In the genomic region with DNA sequence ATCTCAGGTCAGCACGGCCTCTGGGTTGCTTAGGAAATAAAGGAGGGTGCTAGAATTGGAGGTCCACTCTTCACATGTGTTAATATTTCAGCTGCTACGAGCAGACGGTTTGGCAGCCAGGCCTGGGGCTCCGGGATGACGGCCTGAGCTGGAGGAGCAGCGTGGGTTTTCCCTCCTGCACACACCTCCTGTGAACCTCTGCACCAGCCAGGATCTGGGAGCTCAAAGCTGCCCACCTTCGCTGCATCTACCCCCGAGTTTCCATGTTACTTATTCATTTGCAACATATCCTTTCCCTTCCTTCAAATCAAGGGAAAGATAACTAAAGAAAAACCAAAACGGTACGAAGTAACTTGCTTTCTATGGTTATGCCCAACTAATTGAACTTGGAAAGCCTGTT, we compare ENCODE assay signal across 27 cellular contexts. TPM values are rescaled to one million over a fixed set of nuclear protein-coding genes. Genes with fewer than 3 reads are reported as not detected.
DNase-seq lines count a peak whose midpoint lies in the region; ATAC-seq, FAIRE-seq and TF ChIP-seq lines count a peak whose summit lies in the region.
"Had no signal": no experiment of that assay in that cellular context is flagged by ENCODE, and none has a peak within 500 bp of the region (broad histone marks: within the 10 kb centered on the region; RNA-seq: fewer than 3 reads in every experiment).

No MANE protein-coding gene starts in this region.

- peaks cover 17% of the 10 kb centered on the region for H3K36me3 Mint-ChIP-seq in mesothelial cell of epicardium
- H3K36me3 Mint-ChIP-seq: CD14-positive monocyte; CD4-positive, alpha-beta memory T cell; CD4-positive, CD25-positive, alpha-beta regulatory T cell; CD8-positive, alpha-beta memory T cell had no signal

- H3K4me3 Mint-ChIP-seq in mesothelial cell of epicardium = no peak overlapping the region
- H3K4me3 Mint-ChIP-seq: CD14-positive monocyte; CD4-positive, alpha-beta memory T cell; CD4-positive, CD25-positive, alpha-beta regulatory T cell; CD8-positive, alpha-beta memory T cell had no signal

- no peak for FAIRE-seq in kidney (lab: Jason Lieb, UNC)
- FAIRE-seq: A204.1, GM12878, GM12892, GM18507 had no signal

- H3K27ac ChIP-seq in right cardiac atrium (ENCODE audit: low read length) = no peak overlapping the region
- no peak overlapping the region for H3K27ac ChIP-seq in kidney (ENCODE audit: low read depth in 2 of 2, low read length in 2 of 2)
- H3K27ac ChIP-seq: BLaER1 had no signal

- no peak overlapping the region for H3K9ac ChIP-seq in kidney (ENCODE audit: low read length in 2 of 2)
- H3K9ac ChIP-seq: BLaER1 had no signal

- 84% methylated on average over 10 of the region's 10 CpGs for WGBS in right cardiac atrium

- TF ChIP-seq CTCF in mesothelial cell of epicardium (IDR thresholded peaks at IDR 0.05; ENCODE audit: unreplicated experiment) (no peak), kidney (IDR thresholded peaks at IDR 0.05; ENCODE audit: borderline replicate concordance, extremely low read depth, insufficient read depth) (no peak)

- H3K36me3 ChIP-seq in kidney (ENCODE audit: control insufficient read depth in 1 of 2, insufficient read depth in 2 of 2, low read length in 2 of 2) = no peaks in the 10 kb centered on the region
- H3K36me3 ChIP-seq: BLaER1 had no signal

- H3K4me1 Mint-ChIP-seq in mesothelial cell of epicardium = peaks cover 84% of the 10 kb centered on the region
- H3K4me1 Mint-ChIP-seq: CD4-positive, alpha-beta memory T cell; CD4-positive, CD25-positive, alpha-beta regulatory T cell; CD8-positive, alpha-beta memory T cell had no signal

- H3K9me3 ChIP-seq in right cardiac atrium (ENCODE audit: control insufficient read depth, low read length) (no peaks in the 10 kb centered on the region), kidney (ENCODE audit: control insufficient read depth in 1 of 2, low read length in 2 of 2) (no peaks in the 10 kb centered on the region)
- H3K9me3 ChIP-seq: BE2C had no signal

- ATAC-seq in left ventricle myocardium superior (peak; percentile 13), right cardiac atrium (no peak)
- ATAC-seq: GM12878 had no signal

- intact Hi-C loops in left ventricle myocardium superior (cut with micrococcal nuclease) (no loop called here), right cardiac atrium (cut with DNase I) (no loop called here), kidney (cut with DNase I) (no loop called here)

- no peak for DNase-seq in left ventricle myocardium superior
- no peak for DNase-seq in right cardiac atrium
- DNase-seq in mesothelial cell of epicardium (ENCODE audit: low spot score in 2 of 2, unreplicated experiment in 2 of 2) = no peak
- DNase-seq in HPDE6-E6E7 (ENCODE audit: extremely low spot score) = no peak
- DNase-seq in kidney = no peak
- DNase-seq: 8988T; ACHN; C1 segment of cervical spinal cord; CD4-positive, alpha-beta memory T cell; CD4-positive, CD25-positive, alpha-beta regulatory T cell; CD8-positive, alpha-beta memory T cell; COR-L47; DMS 273 treated with DMSO at 0.1 percent for 48 hours; DMS153; DMS53; DMS79; DND-41; EL; GDM1 had no signal

- H3K4me1 ChIP-seq in right cardiac atrium (ENCODE audit: control insufficient read depth, insufficient read depth, low read length) (peaks cover 4% of the 10 kb centered on the region), kidney (ENCODE audit: control insufficient read depth in 1 of 2, insufficient read depth in 1 of 2, low read depth in 1 of 2, low read length in 2 of 2) (no peaks in the 10 kb centered on the region)
- H3K4me1 ChIP-seq: BE2C, BLaER1 had no signal

- H3K4me3 ChIP-seq in right cardiac atrium (ENCODE audit: low read length) = no peak overlapping the region
- no peak overlapping the region for H3K4me3 ChIP-seq in kidney (ENCODE audit: low read length in 2 of 2)
- H3K4me3 ChIP-seq: BLaER1, GM12878 had no signal

- H3K27me3 Mint-ChIP-seq in mesothelial cell of epicardium (ENCODE audit: low read depth) = no peaks in the 10 kb centered on the region
- H3K27me3 Mint-ChIP-seq: CD4-positive, CD25-positive, alpha-beta regulatory T cell had no signal

- H3K27me3 ChIP-seq in right cardiac atrium (ENCODE audit: control insufficient read depth, insufficient read depth) = no peaks in the 10 kb centered on the region
- H3K27me3 ChIP-seq: BE2C, BLaER1 had no signal

- H3K9me3 Mint-ChIP-seq in mesothelial cell of epicardium = no peaks in the 10 kb centered on the region

- peak overlapping the region; percentile 30 for H3K27ac Mint-ChIP-seq in mesothelial cell of epicardium
- H3K27ac Mint-ChIP-seq: CD14-positive monocyte; CD4-positive, alpha-beta memory T cell; CD4-positive, CD25-positive, alpha-beta regulatory T cell; CD8-positive, alpha-beta memory T cell had no signal

RNA-seq across cellular contexts. Expression of gene STOX2, which starts 13.6 kb away (rescaled TPM):
- total RNA-seq in left ventricle myocardium superior (10.6 TPM), right cardiac atrium (10 to 100 TPM; 12.8 to 19.1 (median 17.3) TPM), mesothelial cell of epicardium (95.6 to 104 TPM (median 103 TPM) in 3 replicates), kidney (31.8 TPM)
- polyA plus RNA-seq in right cardiac atrium (2.5 TPM), kidney (ENCODE audit: insufficient read depth, low read depth, low replicate concordance) (0.69 TPM)
- total RNA-seq: CD4-positive, alpha-beta memory T cell; CD4-positive, CD25-positive, alpha-beta regulatory T cell; CD8-positive, alpha-beta memory T cell; G401 had no signal
- polyA plus RNA-seq: CD14-positive monocyte; CD4-positive, alpha-beta memory T cell; CD4-positive, CD25-positive, alpha-beta regulatory T cell; CD8-positive, alpha-beta memory T cell had no signal
